In genomic region chr6:144564202-144564601, GRCh38 we compare ENCODE assay signal across 20 cellular contexts.
DNase-seq lines count a peak whose midpoint lies in the region; ATAC-seq, FAIRE-seq and TF ChIP-seq lines count a peak whose summit lies in the region.
"Had no signal": no experiment of that assay in that cellular context is flagged by ENCODE, and none has a peak within 500 bp of the region (broad histone marks: within the 10 kb centered on the region; RNA-seq: fewer than 3 reads in every experiment).

No MANE protein-coding gene starts in this region.

- no peak for TF ChIP-seq EP300 in HepG2 (IDR thresholded peaks at IDR 0.05; ENCODE audit: low read depth in 2 of 2, low read length in 2 of 2)
- TF ChIP-seq EP300 in HepG2 (CRISPR knock-in tag; IDR thresholded peaks at IDR 0.05; ENCODE audit: borderline replicate concordance): no peak
- no peak for TF ChIP-seq EP300 in neural cell (conservative IDR thresholded peaks at IDR 0.05; ENCODE audit: poor library complexity, severe bottlenecking)

- no TSS peak for BruUV-seq in HepG2 (replicated peaks; lab: Mats Ljungman, UMichigan)

- H3K79me2 ChIP-seq in HepG2 (ENCODE audit: insufficient read depth, low read length) (no peaks in the 10 kb centered on the region), neural cell (replicated peaks; ENCODE audit: insufficient read depth, low read length) (no peaks in the 10 kb centered on the region)

- no peaks in the 10 kb centered on the region for H3K9me2 ChIP-seq in neural cell (ENCODE audit: insufficient read depth, low read length)

- TF ChIP-seq CTCF in HepG2 (CRISPR knock-in tag; IDR thresholded peaks at IDR 0.05): no peak
- TF ChIP-seq CTCF in right lobe of liver (IDR thresholded peaks at IDR 0.05): no peak
- TF ChIP-seq CTCF in neural cell (IDR thresholded peaks at IDR 0.05; ENCODE audit: poor library complexity, severe bottlenecking): no peak

- CTCF ChIA-PET in HepG2 (lab: Yijun Ruan, JAX; ENCODE audit: low intra/inter-chr PET ratio, low total read pairs): no interaction called here

- intact Hi-C loops in HepG2 (cut with micrococcal nuclease; ENCODE audit: unreplicated experiment) (no loop called here), right lobe of liver (cut with DNase I) (no loop called here)

- H3K4me2 ChIP-seq in HepG2 (ENCODE audit: low read depth, low read length) (no peak overlapping the region), neural cell (ENCODE audit: low read length) (no peak overlapping the region)
- H3K4me2 ChIP-seq: BLaER1 had no signal

- TF ChIP-seq POLR2A in HepG2 (IDR thresholded peaks at IDR 0.05; ENCODE audit: insufficient read depth in 1 of 2, low read depth in 2 of 2, low read length in 2 of 2) (no peak), right lobe of liver (IDR thresholded peaks at IDR 0.05) (no peak)

- ATAC-seq in HepG2 (no peak), right lobe of liver (no peak), GM19035 (IDR thresholded peaks at IDR 0.05; ENCODE audit: unreplicated experiment) (no peak)
- ATAC-seq: CD8-positive, alpha-beta T cell; GM12878 had no signal

- H2AFZ ChIP-seq in HepG2 (ENCODE audit: low read length): no peak overlapping the region
- no peak overlapping the region for H2AFZ ChIP-seq in neural cell (ENCODE audit: low read depth, low read length)
- H2AFZ ChIP-seq: GM23248 had no signal

- in situ Hi-C loops in HepG2 (cut with HindIII; ENCODE audit: extremely low pct_ligation_motif_present, low pct_unique_long_range_greater_than_20kb): no loop called here

- no peaks in the 10 kb centered on the region; the same call in 1 of the 2 replicates for H4K20me1 ChIP-seq in HepG2 (ENCODE audit: insufficient read depth, low read length)
- no peaks in the 10 kb centered on the region for H4K20me1 ChIP-seq in neural cell (ENCODE audit: insufficient read depth)

- WGBS in HepG2 (ENCODE audit: low lambda C conversion rate): 98% methylated on average over 2 of the region's 2 CpGs
- WGBS in right lobe of liver (ENCODE audit: insufficient coverage, low coverage, low lambda C conversion rate, missing lambda C conversion rate): 74% methylated on average over 2 of the region's 2 CpGs

- H3K4me3 ChIP-seq in HepG2 (replicated peaks in 1 of 3; ENCODE audit: insufficient read depth in 1 of 3, low read depth in 2 of 3, low read length in 3 of 3) (no peak overlapping the region), right lobe of liver (no peak overlapping the region), neural cell (ENCODE audit: low read length) (no peak overlapping the region)
- H3K4me3 ChIP-seq: BLaER1, GM12878, GM23248 had no signal

- H3K27ac ChIP-seq in HepG2 (ENCODE audit: extremely low read length, insufficient read depth, low read length): no peak overlapping the region
- H3K27ac ChIP-seq in right lobe of liver: no peak overlapping the region
- H3K27ac ChIP-seq in neural cell (ENCODE audit: low read length): no peak overlapping the region
- H3K27ac ChIP-seq: BLaER1, C4-2B, GM23248 had no signal

- H3K27me3 ChIP-seq in HepG2 (ENCODE audit: control insufficient read depth in 1 of 2, insufficient read depth in 2 of 2, low read length in 2 of 2) (no peaks in the 10 kb centered on the region), right lobe of liver (no peaks in the 10 kb centered on the region), neural cell (ENCODE audit: insufficient read depth, low read depth, low read length) (no peaks in the 10 kb centered on the region)
- H3K27me3 ChIP-seq: BLaER1 had no signal

- POLR2A ChIA-PET in HepG2 (lab: Yijun Ruan, JAX): interaction anchor here (1.0 kb wide), 1 partner anchor 13 kb away, joined by 3 read pairs; no protein-coding TSS in a partner anchor

- H3K9ac ChIP-seq in HepG2 (ENCODE audit: insufficient read depth, low read depth, low read length) (no peak overlapping the region), neural cell (ENCODE audit: low read length) (no peak overlapping the region)
- H3K9ac ChIP-seq: BLaER1, GM23248 had no signal

- H3K4me1 ChIP-seq in HepG2 (ENCODE audit: insufficient read depth, low read length) (0 out of 2 replicates have a peak, but pooled peaks cover 7% of the 10 kb centered on the region), right lobe of liver (no peaks in the 10 kb centered on the region)

- H3K36me3 ChIP-seq in HepG2 (replicated peaks in 1 of 2; ENCODE audit: control insufficient read depth in 1 of 2, insufficient read depth in 2 of 2, low read length in 2 of 2) (peaks cover 8 to 42% of the 10 kb centered on the region in 2 experiments), right lobe of liver (peaks cover 0 to 2% (median 0%) of the 10 kb centered on the region in 4 donors), neural cell (ENCODE audit: insufficient read depth, low read length) (no peaks in the 10 kb centered on the region)

- no peak for DNase-seq in HepG2 (ENCODE audit: low spot score)
- DNase-seq in right lobe of liver: no peak
- peak; percentile 53 for DNase-seq in NCI-H2227 treated with DMSO at 0.1 percent for 48 hours (lab: John Stamatoyannopoulos, UW)
- DNase-seq in NCI-H1417 treated with DMSO at 0.1 percent for 48 hours (lab: John Stamatoyannopoulos, UW): no peak
- DNase-seq: CD4-positive, CD25-positive, alpha-beta regulatory T cell; CD8-positive, alpha-beta T cell; DMS 273 treated with DMSO at 0.1 percent for 48 hours; DMS79; EL; GDM1; GM23248; H7; HCEC 1CT had no signal

- H3K9me3 ChIP-seq in HepG2 (ENCODE audit: low read length): no peaks in the 10 kb centered on the region
- no peaks in the 10 kb centered on the region for H3K9me3 ChIP-seq in right lobe of liver
- H3K9me3 ChIP-seq in neural cell (ENCODE audit: low read length): no peaks in the 10 kb centered on the region
- H3K9me3 ChIP-seq: BLaER1 had no signal

- no peak for FAIRE-seq in HepG2 (lab: Jason Lieb, UNC)
- FAIRE-seq: D721Med, GM12878, H1 had no signal

- no peaks in the 10 kb centered on the region for H3F3A ChIP-seq in neural cell (ENCODE audit: insufficient read depth, low read length, poor library complexity, severe bottlenecking)

- no peak for TF ChIP-seq RAD21 in HepG2 (CRISPR knock-in tag; IDR thresholded peaks at IDR 0.05)
- TF ChIP-seq RAD21 in neural cell (conservative IDR thresholded peaks at IDR 0.05): no peak

TF ChIP-seq in HepG2, 621 proteins besides CTCF, POLR2A, EP300 and RAD21:
- TF ChIP-seq ARNT (IDR thresholded peaks at IDR 0.05) (no peak), RBM22 (optimal IDR thresholded peaks at IDR 0.05; ENCODE audit: low read length) (peak; percentile 18)

TF ChIP-seq in neural cell, 6 proteins besides CTCF, POLR2A, EP300 and RAD21:
- TF ChIP-seq REST (IDR thresholded peaks at IDR 0.05; ENCODE audit: borderline replicate concordance) (no peak), POLR2AphosphoS5 (IDR thresholded peaks at IDR 0.05) (peak; percentile 61), TAF1 (IDR thresholded peaks at IDR 0.05; ENCODE audit: low read depth) (no peak), SMC3 (conservative IDR thresholded peaks at IDR 0.05; ENCODE audit: poor library complexity) (no peak), EZH2 (IDR thresholded peaks at IDR 0.05; ENCODE audit: borderline replicate concordance, insufficient read depth, low read length, poor library complexity, severe bottlenecking) (no peak)
TF ChIP-seq in neural cell: peak in this region for 1.
